8 cellular contexts compared by ENCODE assay signal in the genomic region with DNA sequence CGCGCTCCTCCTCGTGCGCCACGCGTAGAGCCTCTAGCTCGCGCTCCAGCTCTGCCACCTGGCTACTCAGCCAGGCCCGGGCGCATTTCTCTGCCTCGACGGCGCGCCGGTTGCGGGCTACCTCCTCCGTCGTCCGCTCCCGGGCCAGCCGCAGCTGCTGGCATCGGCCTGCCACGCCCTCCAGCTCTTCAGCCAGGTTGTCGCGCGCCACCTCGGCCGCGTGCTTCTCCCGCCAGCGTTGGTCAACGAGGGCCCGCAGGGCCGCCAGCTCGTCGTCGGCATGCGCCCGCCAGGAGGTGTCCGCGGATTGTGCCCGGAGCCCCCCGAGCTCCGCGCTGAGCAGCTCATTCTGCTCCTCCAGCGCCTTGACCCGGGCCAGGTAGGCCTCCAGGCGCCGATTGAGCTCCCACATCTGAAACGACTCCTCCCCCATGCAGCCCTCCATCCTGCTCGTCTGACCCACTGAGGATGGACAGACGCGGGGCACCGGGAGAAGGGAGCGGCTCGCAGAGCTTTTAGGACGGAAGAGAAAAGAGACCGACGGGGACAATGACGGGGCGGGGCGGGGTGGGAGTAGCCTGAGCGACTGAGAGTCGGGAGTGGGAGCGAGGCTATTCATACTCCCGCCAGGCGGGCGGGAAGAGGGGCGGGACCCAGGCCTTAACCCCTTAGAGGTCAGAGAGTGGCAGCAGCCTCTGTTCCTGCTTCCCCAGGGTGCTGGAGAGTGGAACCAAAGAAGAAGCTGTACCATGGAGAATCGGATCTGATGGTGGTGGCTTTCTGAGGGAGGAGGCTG. TPM values are rescaled to one million over a fixed set of nuclear protein-coding genes. Genes with fewer than 3 reads are reported as not detected.
DNase-seq lines count a peak whose midpoint lies in the region; ATAC-seq and TF ChIP-seq lines count a peak whose summit lies in the region.

A gene with protein sequence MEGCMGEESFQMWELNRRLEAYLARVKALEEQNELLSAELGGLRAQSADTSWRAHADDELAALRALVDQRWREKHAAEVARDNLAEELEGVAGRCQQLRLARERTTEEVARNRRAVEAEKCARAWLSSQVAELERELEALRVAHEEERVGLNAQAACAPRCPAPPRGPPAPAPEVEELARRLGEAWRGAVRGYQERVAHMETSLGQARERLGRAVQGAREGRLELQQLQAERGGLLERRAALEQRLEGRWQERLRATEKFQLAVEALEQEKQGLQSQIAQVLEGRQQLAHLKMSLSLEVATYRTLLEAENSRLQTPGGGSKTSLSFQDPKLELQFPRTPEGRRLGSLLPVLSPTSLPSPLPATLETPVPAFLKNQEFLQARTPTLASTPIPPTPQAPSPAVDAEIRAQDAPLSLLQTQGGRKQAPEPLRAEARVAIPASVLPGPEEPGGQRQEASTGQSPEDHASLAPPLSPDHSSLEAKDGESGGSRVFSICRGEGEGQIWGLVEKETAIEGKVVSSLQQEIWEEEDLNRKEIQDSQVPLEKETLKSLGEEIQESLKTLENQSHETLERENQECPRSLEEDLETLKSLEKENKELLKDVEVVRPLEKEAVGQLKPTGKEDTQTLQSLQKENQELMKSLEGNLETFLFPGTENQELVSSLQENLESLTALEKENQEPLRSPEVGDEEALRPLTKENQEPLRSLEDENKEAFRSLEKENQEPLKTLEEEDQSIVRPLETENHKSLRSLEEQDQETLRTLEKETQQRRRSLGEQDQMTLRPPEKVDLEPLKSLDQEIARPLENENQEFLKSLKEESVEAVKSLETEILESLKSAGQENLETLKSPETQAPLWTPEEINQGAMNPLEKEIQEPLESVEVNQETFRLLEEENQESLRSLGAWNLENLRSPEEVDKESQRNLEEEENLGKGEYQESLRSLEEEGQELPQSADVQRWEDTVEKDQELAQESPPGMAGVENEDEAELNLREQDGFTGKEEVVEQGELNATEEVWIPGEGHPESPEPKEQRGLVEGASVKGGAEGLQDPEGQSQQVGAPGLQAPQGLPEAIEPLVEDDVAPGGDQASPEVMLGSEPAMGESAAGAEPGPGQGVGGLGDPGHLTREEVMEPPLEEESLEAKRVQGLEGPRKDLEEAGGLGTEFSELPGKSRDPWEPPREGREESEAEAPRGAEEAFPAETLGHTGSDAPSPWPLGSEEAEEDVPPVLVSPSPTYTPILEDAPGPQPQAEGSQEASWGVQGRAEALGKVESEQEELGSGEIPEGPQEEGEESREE (N-terminal part only) (minus strand): TSS at position 588 of the 796 bp plus-strand sequence. CDS start 143 bp downstream, at position 445.

- peak within 1 kb of the TSS; percentile 27; the same call in 1 of the 2 replicates for H3K27ac ChIP-seq in VCaP
- H3K27ac ChIP-seq in heart left ventricle: peak within 1 kb of the TSS; percentile 84 to 98 (median 91)
- H3K27ac ChIP-seq in trophoblast cell (ENCODE audit: low read depth, low read length): peak within 1 kb of the TSS; percentile 65

- H2BK5ac ChIP-seq in trophoblast cell (ENCODE audit: low read depth, low read length, poor library complexity): peak within 1 kb of the TSS; percentile 97

- H3K36me3 ChIP-seq in heart left ventricle: peaks cover 0 to 32% (median 19%) of the 10 kb centered on the region in 9 donors
- peaks cover 29 to 31% of the 10 kb centered on the region in 2 experiments for H3K36me3 ChIP-seq in trophoblast cell (ENCODE audit: control insufficient read depth in 1 of 2, insufficient read depth in 2 of 2, low read length in 2 of 2)

- peak within 1 kb of the TSS; percentile 86 for H3K14ac ChIP-seq in trophoblast cell (ENCODE audit: low read length)

- peak within 1 kb of the TSS; percentile 78 for H3K4me2 ChIP-seq in trophoblast cell (ENCODE audit: low read length)

- peak; percentile 85 to 92 (median 88) for ATAC-seq in heart left ventricle
- ATAC-seq in GM21619 (IDR thresholded peaks at IDR 0.05; ENCODE audit: unreplicated experiment): no peak

- H4K91ac ChIP-seq in trophoblast cell (ENCODE audit: low read depth, low read length): peak within 1 kb of the TSS; percentile 91

- peaks cover 26% of the 10 kb centered on the region for H3K79me2 ChIP-seq in trophoblast cell (ENCODE audit: control insufficient read depth, insufficient read depth, low read length, poor library complexity)

- 0 to 1% (median 1%) methylated on average over 19 to 70 of the region's 70 CpGs for WGBS in heart left ventricle, 4 donors
- WGBS in trophoblast cell (ENCODE audit: extremely low coverage, insufficient coverage, insufficient read length): no CpG with 5 or more reads among the region's 70 CpGs

- H4K8ac ChIP-seq in trophoblast cell (ENCODE audit: low read depth, low read length): peak within 1 kb of the TSS; percentile 72

- peak within 1 kb of the TSS; percentile 82 for H2BK120ac ChIP-seq in trophoblast cell (ENCODE audit: insufficient read depth, low read length, poor library complexity)

- peaks cover 28% of the 10 kb centered on the region for H3K79me1 ChIP-seq in trophoblast cell (ENCODE audit: low read length)

- H2AK5ac ChIP-seq in trophoblast cell (ENCODE audit: low read length): peak within 1 kb of the TSS; percentile 80

- TF ChIP-seq POLR2A in heart left ventricle (IDR thresholded peaks at IDR 0.05): peak in 1 of 2 donors; percentile 58

- H3K4me3 Mint-ChIP-seq in activated T-cell treated with anti-CD3 and anti-CD28 coated beads, Interleukin-2, amount 50 U/mL, for 24 hours: peak within 1 kb of the TSS; percentile 40

- H3K27me3 ChIP-seq in heart left ventricle (peaks cover 0 to 47% (median 0%) of the 10 kb centered on the region in 9 donors), trophoblast cell (ENCODE audit: insufficient read depth, low read length) (no peaks in the 10 kb centered on the region)

- H3K4ac ChIP-seq in trophoblast cell (ENCODE audit: low read depth, low read length): peak within 1 kb of the TSS; percentile 96

- H3K9me3 Mint-ChIP-seq in activated T-cell treated with anti-CD3 and anti-CD28 coated beads, Interleukin-2, amount 50 U/mL, for 24 hours: no peaks in the 10 kb centered on the region

- H3K4me1 ChIP-seq in heart left ventricle (peaks cover 4 to 58% (median 39%) of the 10 kb centered on the region in 12 donors), trophoblast cell (ENCODE audit: control insufficient read depth in 1 of 2, insufficient read depth in 2 of 2, low read length in 2 of 2) (peaks cover 21 to 37% of the 10 kb centered on the region in 2 experiments)

- H3K36me3 Mint-ChIP-seq in activated T-cell treated with anti-CD3 and anti-CD28 coated beads, Interleukin-2, amount 50 U/mL, for 24 hours (ENCODE audit: low read depth): no peaks in the 10 kb centered on the region

- H3K27me3 Mint-ChIP-seq in activated T-cell treated with anti-CD3 and anti-CD28 coated beads, Interleukin-2, amount 50 U/mL, for 24 hours: peaks cover 71% of the 10 kb centered on the region

- peak within 1 kb of the TSS; percentile 54 for H4K12ac ChIP-seq in trophoblast cell (ENCODE audit: low read depth, low read length)

- no peaks in the 10 kb centered on the region for H3K9me3 ChIP-seq in heart left ventricle
- no peaks in the 10 kb centered on the region for H3K9me3 ChIP-seq in trophoblast cell (ENCODE audit: insufficient read depth, low read depth, low read length)

- peak within 1 kb of the TSS; percentile 79 for H2BK12ac ChIP-seq in trophoblast cell (ENCODE audit: low read length)

- H2AFZ ChIP-seq in trophoblast cell (ENCODE audit: insufficient read depth, low read length, poor library complexity): peak within 1 kb of the TSS; percentile 69

- H3K9ac ChIP-seq in trophoblast cell (ENCODE audit: low read length): peak within 1 kb of the TSS; percentile 81

- H3K27ac Mint-ChIP-seq in activated T-cell treated with anti-CD3 and anti-CD28 coated beads, Interleukin-2, amount 50 U/mL, for 24 hours: no peak within 1 kb of the TSS

- peak within 1 kb of the TSS; percentile 97 for H3K18ac ChIP-seq in trophoblast cell (ENCODE audit: low read length)

- no peak within 1 kb of the TSS for H3K23ac ChIP-seq in trophoblast cell (ENCODE audit: low read length)

- H3K4me3 ChIP-seq in heart left ventricle (peak within 1 kb of the TSS; percentile 51 to 92 (median 70)), trophoblast cell (ENCODE audit: low read depth, low read length) (peak within 1 kb of the TSS; percentile 90)

- intact Hi-C loops in heart left ventricle (cut with DNase I): loop anchor here in 5 of 10 donors (1.0 to 5.0 kb wide), 3 partner anchors 17 to 175 kb away; partner anchors contain the start of gene MEF2D (in 1 of the 5)

- DNase-seq in activated T-cell treated with anti-CD3 and anti-CD28 coated beads, Interleukin-2, amount 50 U/mL, for 24 hours: peak; percentile 35
- no peak for DNase-seq in activated T-cell treated with anti-CD3 and anti-CD28 coated beads, Interleukin-2, amount 50 U/mL, for 48 hours
- DNase-seq in heart left ventricle: peak; percentile 86 to 91 (median 90)
- peak; percentile 47 to 54 for DNase-seq in trophoblast cell
- DNase-seq in NCI-H128 (lab: John Stamatoyannopoulos, UW; ENCODE audit: unreplicated experiment): no peak
- no peak for DNase-seq in cerebellar nuclear complex (lab: John Stamatoyannopoulos, UW)

- TF ChIP-seq CTCF in VCaP (conservative IDR thresholded peaks at IDR 0.05) (no peak), heart left ventricle (IDR thresholded peaks at IDR 0.05) (no peak)

- H3K4me1 Mint-ChIP-seq in activated T-cell treated with anti-CD3 and anti-CD28 coated beads, Interleukin-2, amount 50 U/mL, for 24 hours (ENCODE audit: low read depth): peaks cover 14% of the 10 kb centered on the region

RNA-seq across cellular contexts. Expression of the gene that starts here (rescaled TPM):
- total RNA-seq in heart left ventricle: 100 to 1,000 TPM in 7 of 9 donors, 10 to 100 TPM in 2; 75.3 to 499 (median 158) TPM
- polyA plus RNA-seq in heart left ventricle: 100 to 1,000 TPM in 1 of 2 donors, 10 to 100 TPM in 1; 59.7 to 160 TPM
- polyA plus RNA-seq in trophoblast cell (2013): 71.4 and 71.6 TPM in 2 replicates

Comparison
In these comparisons a context has a peak if more than half of its experiments do, and no peak if none do; other contexts are left out.
1. DNase-seq: peak in activated T-cell treated with anti-CD3 and anti-CD28 coated beads, Interleukin-2, amount 50 U/mL, for 24 hours (single experiment), heart left ventricle (5 of 5) and trophoblast cell (2 of 2); none in activated T-cell treated with anti-CD3 and anti-CD28 coated beads, Interleukin-2, amount 50 U/mL, for 48 hours (0 of 2), NCI-H128 (single experiment) and cerebellar nuclear complex (0 of 2).
2. H3K27ac ChIP-seq: peak in every context shown above with its lines; median percentile 91 in heart left ventricle; 65 in trophoblast cell; 27 in VCaP.